ENCODE assay signal across 16 cellular contexts in the genomic region with DNA sequence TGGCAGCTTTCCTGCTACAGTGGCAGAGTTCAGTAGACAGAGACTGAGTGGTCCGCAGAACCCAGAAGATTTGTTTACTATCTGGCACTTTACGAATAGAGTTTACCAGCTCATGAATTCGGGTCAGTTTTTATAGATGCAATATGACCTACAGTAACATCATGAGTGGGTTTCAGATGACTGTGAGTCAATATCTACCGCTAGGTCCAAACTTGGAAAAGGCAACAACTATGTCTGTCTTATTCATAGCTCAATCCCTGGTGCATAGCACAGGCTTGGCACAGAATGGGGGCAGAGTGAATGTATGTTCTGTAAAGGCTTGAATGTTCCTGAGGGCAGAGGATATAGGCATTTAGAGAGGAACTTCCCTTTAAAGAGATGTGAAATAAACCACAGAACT.
DNase-seq lines count a peak whose midpoint lies in the region; ATAC-seq and TF ChIP-seq lines count a peak whose summit lies in the region.
"Had no signal": no experiment of that assay in that cellular context is flagged by ENCODE, and none has a peak within 500 bp of the region (broad histone marks: within the 10 kb centered on the region; RNA-seq: fewer than 3 reads in every experiment).

No MANE protein-coding gene starts in this region.

- no peaks in the 10 kb centered on the region; the same call in 1 of the 2 replicates for H3K27me3 ChIP-seq in IMR-90 (ENCODE audit: control insufficient read depth, insufficient read depth, low read length)
- no peaks in the 10 kb centered on the region for H3K27me3 ChIP-seq in vagina
- no peaks in the 10 kb centered on the region for H3K27me3 ChIP-seq in breast epithelium

- H3K9me3 ChIP-seq in IMR-90 (ENCODE audit: control insufficient read depth, insufficient read depth, low read length) (no peaks in the 10 kb centered on the region), vagina (no peaks in the 10 kb centered on the region), breast epithelium (no peaks in the 10 kb centered on the region)

- DNase-seq in IMR-90 (peak; percentile 8), NCI-H2029 (lab: John Stamatoyannopoulos, UW) (peak; percentile 31), fibroblast of mammary gland (ENCODE audit: low read depth) (peak; percentile 24), vagina (ENCODE audit: extremely low spot score in 2 of 2) (no peak), Kasumi-1 (lab: John Stamatoyannopoulos, UW) (no peak), NCI-H2227 (lab: John Stamatoyannopoulos, UW; ENCODE audit: unreplicated experiment) (no peak), breast epithelium (ENCODE audit: low spot score in 2 of 2) (no peak)
- DNase-seq: ACHN; C1 segment of cervical spinal cord; CD8-positive, alpha-beta memory T cell; DMS79 treated with DMSO at 0.1 percent for 48 hours; H7; NCI-H187 treated with DMSO at 0.1 percent for 48 hours; SHP77; T-helper 1 cell had no signal

- H2BK5ac ChIP-seq in IMR-90 (ENCODE audit: low read depth, low read length, poor library complexity, severe bottlenecking): no peak overlapping the region

- in situ Hi-C loops in IMR-90 (cut with MboI; ENCODE audit: low sequenced_read_pairs): no loop called here

- H4K5ac ChIP-seq in IMR-90 (ENCODE audit: low read depth, low read length): no peak overlapping the region

- no peak for TF ChIP-seq CTCF in IMR-90 (conservative IDR thresholded peaks at IDR 0.05; ENCODE audit: low read depth, low read length)
- TF ChIP-seq CTCF in fibroblast of mammary gland (conservative IDR thresholded peaks at IDR 0.05; ENCODE audit: control insufficient read depth, insufficient read depth, low read depth, low read length): no peak
- TF ChIP-seq CTCF in vagina (IDR thresholded peaks at IDR 0.05): no peak
- TF ChIP-seq CTCF in breast epithelium (IDR thresholded peaks at IDR 0.05): no peak

- H2BK120ac ChIP-seq in IMR-90 (ENCODE audit: low read depth, low read length): no peak overlapping the region

- no peaks in the 10 kb centered on the region for H4K20me1 ChIP-seq in IMR-90 (ENCODE audit: insufficient read depth, low read length)

- H3K4ac ChIP-seq in IMR-90 (ENCODE audit: low read depth, low read length): no peak overlapping the region

- intact Hi-C loops in IMR-90 (cut with micrococcal nuclease): no loop called here
- intact Hi-C loops in vagina (cut with DNase I): no loop called here
- intact Hi-C loops in breast epithelium (cut with DNase I; ENCODE audit: low total_unique reads): no loop called here

- H2BK20ac ChIP-seq in IMR-90 (ENCODE audit: low read depth, low read length): no peak overlapping the region

- H3K27ac ChIP-seq in IMR-90 (ENCODE audit: insufficient read depth, low read length): no peak overlapping the region
- H3K27ac ChIP-seq in vagina: peak overlapping the region; percentile 35
- no peak overlapping the region for H3K27ac ChIP-seq in breast epithelium
- H3K27ac ChIP-seq: HL-60 had no signal

- H3K9me1 ChIP-seq in IMR-90 (ENCODE audit: insufficient read depth, low read length): peaks cover 5% of the 10 kb centered on the region; the same call in 1 of the 2 replicates

- H3K79me1 ChIP-seq in IMR-90 (ENCODE audit: low read depth in 1 of 2, low read length in 2 of 2): no peaks in the 10 kb centered on the region

- H3K9ac ChIP-seq in IMR-90 (ENCODE audit: low read depth, low read length): no peak overlapping the region

- H3K23ac ChIP-seq in IMR-90 (ENCODE audit: low read depth, low read length): no peak overlapping the region

- no peak overlapping the region for H3K4me3 ChIP-seq in IMR-90 (ENCODE audit: insufficient read depth, low read depth, low read length)
- no peak overlapping the region for H3K4me3 ChIP-seq in fibroblast of mammary gland (ENCODE audit: control insufficient read depth, low read depth, low read length)
- no peak overlapping the region for H3K4me3 ChIP-seq in vagina
- H3K4me3 ChIP-seq in breast epithelium: no peak overlapping the region

- H2BK15ac ChIP-seq in IMR-90 (ENCODE audit: low read depth, low read length): no peak overlapping the region

- no peak for ATAC-seq in IMR-90 (ENCODE audit: low read depth)

- CTCF ChIA-PET in IMR-90 (lab: Yijun Ruan, JAX): interaction anchor here (0.5 to 0.9 kb wide), 3 partner anchors 11 to 1936 kb away, joined by 3 read pairs; no protein-coding TSS in a partner anchor

- H3K4me1 ChIP-seq in IMR-90 (ENCODE audit: control insufficient read depth, insufficient read depth, low read length) (peaks cover 8% of the 10 kb centered on the region), vagina (peaks cover 17% of the 10 kb centered on the region), breast epithelium (no peaks in the 10 kb centered on the region)

- H4K8ac ChIP-seq in IMR-90 (ENCODE audit: low read depth in 2 of 2, low read length in 2 of 2): no peak overlapping the region

- BruUV-seq in IMR-90 (replicated peaks; lab: Mats Ljungman, UMichigan): no TSS peak

- POLR2A ChIA-PET in IMR-90 (lab: Charles Lee; ENCODE audit: unreplicated experiment): no interaction called here

- no peak overlapping the region for H2AK9ac ChIP-seq in IMR-90 (replicated peaks; ENCODE audit: low read depth, low read length, poor library complexity)

- H4K91ac ChIP-seq in IMR-90 (ENCODE audit: insufficient read depth, low read depth, low read length): no peak overlapping the region

- H2AK5ac ChIP-seq in IMR-90 (ENCODE audit: low read depth, low read length): no peak overlapping the region

- no peak overlapping the region for H3K18ac ChIP-seq in IMR-90 (ENCODE audit: low read depth, low read length)

- no peak overlapping the region for H3K14ac ChIP-seq in IMR-90 (replicated peaks; ENCODE audit: low read depth, low read length)

- TF ChIP-seq RAD21 in IMR-90 (IDR thresholded peaks at IDR 0.05; ENCODE audit: low read length): no peak

- TF ChIP-seq POLR2A in IMR-90 (IDR thresholded peaks at IDR 0.05; ENCODE audit: low read depth, low read length): no peak
- no peak for TF ChIP-seq POLR2A in vagina (IDR thresholded peaks at IDR 0.05)
- no peak for TF ChIP-seq POLR2A in breast epithelium (IDR thresholded peaks at IDR 0.05)

- no peak overlapping the region for H3K56ac ChIP-seq in IMR-90 (ENCODE audit: extremely low read depth, insufficient read depth, low read length)

- H3K36me3 ChIP-seq in IMR-90 (ENCODE audit: control insufficient read depth, insufficient read depth, low read length) (no peaks in the 10 kb centered on the region), vagina (no peaks in the 10 kb centered on the region), breast epithelium (no peaks in the 10 kb centered on the region)

- dilution Hi-C loops in IMR-90 (cut with HindIII; ENCODE audit: low sequenced_read_pairs, unreplicated experiment): no loop called here

- no peak overlapping the region for H3K4me2 ChIP-seq in IMR-90 (ENCODE audit: low read depth, low read length)

- no CpG with 5 or more reads among the region's 4 CpGs for WGBS in IMR-90 (ENCODE audit: extremely low coverage in 2 of 2, insufficient read length in 1 of 2), 2 experiments

- H2AFZ ChIP-seq in IMR-90 (replicated peaks; ENCODE audit: low read length, poor library complexity): no peak overlapping the region

TF ChIP-seq in IMR-90, 13 proteins besides CTCF, POLR2A, EP300 and RAD21:
- TF ChIP-seq, protein P1, sequence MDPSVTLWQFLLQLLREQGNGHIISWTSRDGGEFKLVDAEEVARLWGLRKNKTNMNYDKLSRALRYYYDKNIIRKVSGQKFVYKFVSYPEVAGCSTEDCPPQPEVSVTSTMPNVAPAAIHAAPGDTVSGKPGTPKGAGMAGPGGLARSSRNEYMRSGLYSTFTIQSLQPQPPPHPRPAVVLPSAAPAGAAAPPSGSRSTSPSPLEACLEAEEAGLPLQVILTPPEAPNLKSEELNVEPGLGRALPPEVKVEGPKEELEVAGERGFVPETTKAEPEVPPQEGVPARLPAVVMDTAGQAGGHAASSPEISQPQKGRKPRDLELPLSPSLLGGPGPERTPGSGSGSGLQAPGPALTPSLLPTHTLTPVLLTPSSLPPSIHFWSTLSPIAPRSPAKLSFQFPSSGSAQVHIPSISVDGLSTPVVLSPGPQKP (IDR thresholded peaks at IDR 0.05; ENCODE audit: borderline replicate concordance, low read depth, low read length): no peak
- TF ChIP-seq BHLHE40 (IDR thresholded peaks at IDR 0.05; ENCODE audit: low read depth, low read length) (no peak), MXI1 (IDR thresholded peaks at IDR 0.05; ENCODE audit: borderline replicate concordance, low read depth, low read length) (no peak), MAFK (IDR thresholded peaks at IDR 0.05; ENCODE audit: low read depth, low read length) (no peak), RFX5 (IDR thresholded peaks at IDR 0.05; ENCODE audit: low read depth, low read length) (no peak), CHD1 (IDR thresholded peaks at IDR 0.05; ENCODE audit: low read depth, low read length) (no peak), MAZ (IDR thresholded peaks at IDR 0.05; ENCODE audit: borderline replicate concordance, low read depth, low read length) (no peak), CEBPB (IDR thresholded peaks at IDR 0.05; ENCODE audit: low read depth, low read length) (no peak), NFE2L2 (IDR thresholded peaks at IDR 0.05; ENCODE audit: low read depth, low read length) (no peak), SMC3 (IDR thresholded peaks at IDR 0.05; ENCODE audit: low read depth, low read length) (no peak), RCOR1 (IDR thresholded peaks at IDR 0.05; ENCODE audit: insufficient replicate concordance, low read length) (no peak)
- TF ChIP-seq, protein P2, sequence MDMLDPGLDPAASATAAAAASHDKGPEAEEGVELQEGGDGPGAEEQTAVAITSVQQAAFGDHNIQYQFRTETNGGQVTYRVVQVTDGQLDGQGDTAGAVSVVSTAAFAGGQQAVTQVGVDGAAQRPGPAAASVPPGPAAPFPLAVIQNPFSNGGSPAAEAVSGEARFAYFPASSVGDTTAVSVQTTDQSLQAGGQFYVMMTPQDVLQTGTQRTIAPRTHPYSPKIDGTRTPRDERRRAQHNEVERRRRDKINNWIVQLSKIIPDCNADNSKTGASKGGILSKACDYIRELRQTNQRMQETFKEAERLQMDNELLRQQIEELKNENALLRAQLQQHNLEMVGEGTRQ (IDR thresholded peaks at IDR 0.05; ENCODE audit: low read depth, low read length): no peak

Comparison
In these comparisons a context has a peak if more than half of its experiments do, and no peak if none do; other contexts are left out.
1. DNase-seq: peak in IMR-90 (single experiment), NCI-H2029 (single experiment) and fibroblast of mammary gland (single experiment); none in vagina (0 of 2), Kasumi-1 (0 of 2), NCI-H2227 (single experiment) and breast epithelium (0 of 2).